ENCODE assay signal across 25 cellular contexts in the genomic region with DNA sequence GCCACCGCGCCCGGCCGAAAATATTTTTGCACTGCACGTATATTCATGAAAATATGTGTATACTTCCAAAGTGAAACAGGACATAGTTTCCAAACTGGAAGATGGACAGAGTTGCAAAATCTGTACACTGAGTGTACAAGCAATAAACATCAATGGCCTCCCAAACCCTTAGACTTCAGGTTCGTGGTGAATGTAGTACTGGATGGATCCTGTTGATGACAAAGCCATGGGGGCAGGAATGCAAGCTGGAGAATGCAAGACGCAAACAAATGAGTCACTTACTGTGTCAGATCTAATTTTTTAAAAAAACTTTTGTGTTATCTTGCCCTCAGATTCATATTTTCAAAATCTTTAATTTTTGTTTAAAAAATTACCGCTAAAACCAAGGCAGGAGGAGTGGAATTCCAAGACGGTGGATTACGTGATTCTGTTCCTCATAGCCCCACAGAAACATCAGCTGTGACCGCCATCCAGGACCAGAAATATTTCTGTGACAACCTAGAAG. TPM values are rescaled to one million over a fixed set of nuclear protein-coding genes. Genes with fewer than 3 reads are reported as not detected.
DNase-seq lines count a peak whose midpoint lies in the region; FAIRE-seq and TF ChIP-seq lines count a peak whose summit lies in the region.
"Had no signal": no experiment of that assay in that cellular context is flagged by ENCODE, and none has a peak within 500 bp of the region (broad histone marks: within the 10 kb centered on the region; RNA-seq: fewer than 3 reads in every experiment).

No MANE protein-coding gene starts in this region.

- TF ChIP-seq CTCF in esophagus muscularis mucosa (IDR thresholded peaks at IDR 0.05) = no peak

- TF ChIP-seq POLR2A in esophagus muscularis mucosa (IDR thresholded peaks at IDR 0.05; ENCODE audit: low read depth) = no peak
- TF ChIP-seq POLR2A in erythroblast (IDR thresholded peaks at IDR 0.05; ENCODE audit: low read length) = no peak

- no peak for TF ChIP-seq EP300 in esophagus muscularis mucosa (IDR thresholded peaks at IDR 0.05)

- H3K27ac ChIP-seq in esophagus muscularis mucosa (replicated peaks in 1 of 4) = no peak overlapping the region
- H3K27ac ChIP-seq: SJCRH30 had no signal

- H3K36me3 ChIP-seq in esophagus muscularis mucosa = no peaks in the 10 kb centered on the region
- H3K36me3 ChIP-seq: BE2C, SJCRH30 had no signal

- H3K4me3 ChIP-seq in esophagus muscularis mucosa = no peak overlapping the region
- H3K4me3 ChIP-seq: SJCRH30 had no signal

- H3K27me3 ChIP-seq in esophagus muscularis mucosa = peaks cover 0 to 48% (median 0%) of the 10 kb centered on the region in 4 donors

- no peaks in the 10 kb centered on the region for H3K4me1 ChIP-seq in esophagus muscularis mucosa
- H3K4me1 ChIP-seq: BE2C, SJCRH30 had no signal

- FAIRE-seq in urothelium cell line (lab: Jason Lieb, UNC) = no peak
- FAIRE-seq: G401.6, RCC 7860 had no signal

- whole genome bisulfite sequencing in esophagus muscularis mucosa = 85% methylated on average over 11 of the region's 11 CpGs

- DNase-seq in H4 (ENCODE audit: low spot score) (peak; percentile 76), M059J (ENCODE audit: low read depth) (peak; percentile 29), esophagus muscularis mucosa (ENCODE audit: extremely low spot score) (peak; percentile 79), urothelium cell line (ENCODE audit: low spot score) (peak; percentile 39), erythroblast (lab: John Stamatoyannopoulos, UW) (no peak), DMS114 treated with DMSO at 0.1 percent for 48 hours (lab: John Stamatoyannopoulos, UW; ENCODE audit: unreplicated experiment) (no peak), posterior cingulate gyrus (no peak)
- DNase-seq: ACHN; BE2C; CD8-positive, alpha-beta memory T cell; GOT3; HCEC 1CT; Karpas-422; NCI-H1694; NCI-H2029 treated with DMSO at 0.1 percent for 48 hours; NCI-H446 treated with DMSO at 0.1 percent for 48 hours; NCI-H526 treated with DMSO at 0.1 percent for 48 hours; SJCRH30; T-cell had no signal

- intact Hi-C loops in esophagus muscularis mucosa (cut with DNase I) (no loop called here), posterior cingulate gyrus (cut with DNase I) (no loop called here)

- H3K9me3 ChIP-seq in esophagus muscularis mucosa = no peaks in the 10 kb centered on the region
- H3K9me3 ChIP-seq: BE2C, SJCRH30 had no signal

RNA-seq across cellular contexts. Expression of a gene that starts 12.7 kb away (rescaled TPM):
- not detected in 2 replicates for total RNA-seq in H4 (2014; rRNA removed; shearing (Covaris generic))
- total RNA-seq in M059J (2014; rRNA removed; shearing (Covaris generic)) = not detected in 2 replicates
- 1 to 10 TPM in 3 of 4 donors, under 1 TPM in 1; 0.83 to 4.6 (median 2.3) TPM for total RNA-seq in esophagus muscularis mucosa
- total RNA-seq: CD8-positive, alpha-beta memory T cell; MCF 10A; SJCRH30; T-helper 2 cell treated with Interferon-gamma antibody and Interleukin-4, amounts not matched to agents 100 ng/mL and 5 ng/mL, for 36 hours had no signal

RNA-seq across cellular contexts. Expression of a gene that starts 32.5 kb away (rescaled TPM):
- total RNA-seq in H4 (2014; rRNA removed; shearing (Covaris generic)) = not detected in 2 replicates
- total RNA-seq in M059J (2014; rRNA removed; shearing (Covaris generic)) = not detected in 2 replicates
- 1 to 10 TPM in 1 of 4 donors, under 1 TPM in 3; 0.23 to 2.0 (median 0.47) TPM for total RNA-seq in esophagus muscularis mucosa
- total RNA-seq: CD8-positive, alpha-beta memory T cell; MCF 10A; OCI-LY7; SJCRH30; T-helper 2 cell treated with Interferon-gamma antibody and Interleukin-4, amounts not matched to agents 100 ng/mL and 5 ng/mL, for 36 hours had no signal

RNA-seq across cellular contexts. Expression of a gene that starts 58.3 kb away (rescaled TPM):
- total RNA-seq in H4 (2014; rRNA removed; shearing (Covaris generic)) = not detected in 2 replicates
- not detected in 2 replicates for total RNA-seq in M059J (2014; rRNA removed; shearing (Covaris generic))
- total RNA-seq in esophagus muscularis mucosa = not detected
- total RNA-seq: MCF 10A, OCI-LY7, Right ventricle myocardium inferior, SJCRH30 had no signal

Comparison
In these comparisons a context has a peak if more than half of its experiments do, and no peak if none do; other contexts are left out.
1. DNase-seq: peak in H4 (single experiment), M059J (single experiment), esophagus muscularis mucosa (single experiment) and urothelium cell line (single experiment); none in erythroblast (0 of 2), DMS114 treated with DMSO at 0.1 percent for 48 hours (single experiment) and posterior cingulate gyrus (0 of 10).